Comparison of ENCODE assay signal across 1 cellular context in the genomic region with DNA sequence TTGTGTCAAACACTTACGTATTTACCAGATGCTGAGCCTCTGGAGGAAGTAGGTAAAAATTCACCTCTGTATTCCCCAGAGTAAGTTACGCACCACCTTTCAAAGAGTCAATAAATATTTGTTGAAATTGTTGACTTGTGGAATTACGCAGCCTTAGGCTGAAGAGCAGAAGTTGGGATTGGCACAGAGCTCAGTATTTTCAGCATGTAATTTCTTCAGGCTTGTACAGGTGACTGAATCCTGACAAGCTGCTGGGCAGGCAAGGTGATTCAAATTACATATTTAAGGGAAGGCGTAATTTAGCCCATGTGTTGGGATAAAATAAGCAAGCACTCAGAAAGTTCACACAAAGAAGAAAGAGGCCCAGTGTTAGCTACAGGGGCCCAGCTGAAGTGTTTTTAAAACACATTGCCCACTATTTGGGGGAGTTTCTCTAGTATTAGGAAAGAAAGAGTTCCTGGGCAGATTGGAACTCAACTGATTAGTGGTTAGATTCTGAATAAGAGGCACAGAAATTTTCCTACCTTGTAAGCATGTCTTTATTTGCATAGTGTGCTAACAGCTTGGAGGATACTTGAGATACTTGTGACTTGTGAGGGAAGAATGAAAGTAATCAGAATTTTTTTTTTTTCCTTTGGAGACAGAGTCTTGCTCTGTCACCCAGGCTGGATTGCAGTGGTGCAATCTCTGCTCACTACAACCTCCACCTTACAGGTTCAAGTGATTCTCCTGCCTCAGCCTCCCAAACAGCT.
TF ChIP-seq lines count a peak whose summit lies in the region.

No MANE protein-coding gene starts in this region.

TF ChIP-seq in GM23338, 12 proteins besides CTCF, POLR2A, EP300 and RAD21 (continued from another document):
- TF ChIP-seq, protein P1, sequence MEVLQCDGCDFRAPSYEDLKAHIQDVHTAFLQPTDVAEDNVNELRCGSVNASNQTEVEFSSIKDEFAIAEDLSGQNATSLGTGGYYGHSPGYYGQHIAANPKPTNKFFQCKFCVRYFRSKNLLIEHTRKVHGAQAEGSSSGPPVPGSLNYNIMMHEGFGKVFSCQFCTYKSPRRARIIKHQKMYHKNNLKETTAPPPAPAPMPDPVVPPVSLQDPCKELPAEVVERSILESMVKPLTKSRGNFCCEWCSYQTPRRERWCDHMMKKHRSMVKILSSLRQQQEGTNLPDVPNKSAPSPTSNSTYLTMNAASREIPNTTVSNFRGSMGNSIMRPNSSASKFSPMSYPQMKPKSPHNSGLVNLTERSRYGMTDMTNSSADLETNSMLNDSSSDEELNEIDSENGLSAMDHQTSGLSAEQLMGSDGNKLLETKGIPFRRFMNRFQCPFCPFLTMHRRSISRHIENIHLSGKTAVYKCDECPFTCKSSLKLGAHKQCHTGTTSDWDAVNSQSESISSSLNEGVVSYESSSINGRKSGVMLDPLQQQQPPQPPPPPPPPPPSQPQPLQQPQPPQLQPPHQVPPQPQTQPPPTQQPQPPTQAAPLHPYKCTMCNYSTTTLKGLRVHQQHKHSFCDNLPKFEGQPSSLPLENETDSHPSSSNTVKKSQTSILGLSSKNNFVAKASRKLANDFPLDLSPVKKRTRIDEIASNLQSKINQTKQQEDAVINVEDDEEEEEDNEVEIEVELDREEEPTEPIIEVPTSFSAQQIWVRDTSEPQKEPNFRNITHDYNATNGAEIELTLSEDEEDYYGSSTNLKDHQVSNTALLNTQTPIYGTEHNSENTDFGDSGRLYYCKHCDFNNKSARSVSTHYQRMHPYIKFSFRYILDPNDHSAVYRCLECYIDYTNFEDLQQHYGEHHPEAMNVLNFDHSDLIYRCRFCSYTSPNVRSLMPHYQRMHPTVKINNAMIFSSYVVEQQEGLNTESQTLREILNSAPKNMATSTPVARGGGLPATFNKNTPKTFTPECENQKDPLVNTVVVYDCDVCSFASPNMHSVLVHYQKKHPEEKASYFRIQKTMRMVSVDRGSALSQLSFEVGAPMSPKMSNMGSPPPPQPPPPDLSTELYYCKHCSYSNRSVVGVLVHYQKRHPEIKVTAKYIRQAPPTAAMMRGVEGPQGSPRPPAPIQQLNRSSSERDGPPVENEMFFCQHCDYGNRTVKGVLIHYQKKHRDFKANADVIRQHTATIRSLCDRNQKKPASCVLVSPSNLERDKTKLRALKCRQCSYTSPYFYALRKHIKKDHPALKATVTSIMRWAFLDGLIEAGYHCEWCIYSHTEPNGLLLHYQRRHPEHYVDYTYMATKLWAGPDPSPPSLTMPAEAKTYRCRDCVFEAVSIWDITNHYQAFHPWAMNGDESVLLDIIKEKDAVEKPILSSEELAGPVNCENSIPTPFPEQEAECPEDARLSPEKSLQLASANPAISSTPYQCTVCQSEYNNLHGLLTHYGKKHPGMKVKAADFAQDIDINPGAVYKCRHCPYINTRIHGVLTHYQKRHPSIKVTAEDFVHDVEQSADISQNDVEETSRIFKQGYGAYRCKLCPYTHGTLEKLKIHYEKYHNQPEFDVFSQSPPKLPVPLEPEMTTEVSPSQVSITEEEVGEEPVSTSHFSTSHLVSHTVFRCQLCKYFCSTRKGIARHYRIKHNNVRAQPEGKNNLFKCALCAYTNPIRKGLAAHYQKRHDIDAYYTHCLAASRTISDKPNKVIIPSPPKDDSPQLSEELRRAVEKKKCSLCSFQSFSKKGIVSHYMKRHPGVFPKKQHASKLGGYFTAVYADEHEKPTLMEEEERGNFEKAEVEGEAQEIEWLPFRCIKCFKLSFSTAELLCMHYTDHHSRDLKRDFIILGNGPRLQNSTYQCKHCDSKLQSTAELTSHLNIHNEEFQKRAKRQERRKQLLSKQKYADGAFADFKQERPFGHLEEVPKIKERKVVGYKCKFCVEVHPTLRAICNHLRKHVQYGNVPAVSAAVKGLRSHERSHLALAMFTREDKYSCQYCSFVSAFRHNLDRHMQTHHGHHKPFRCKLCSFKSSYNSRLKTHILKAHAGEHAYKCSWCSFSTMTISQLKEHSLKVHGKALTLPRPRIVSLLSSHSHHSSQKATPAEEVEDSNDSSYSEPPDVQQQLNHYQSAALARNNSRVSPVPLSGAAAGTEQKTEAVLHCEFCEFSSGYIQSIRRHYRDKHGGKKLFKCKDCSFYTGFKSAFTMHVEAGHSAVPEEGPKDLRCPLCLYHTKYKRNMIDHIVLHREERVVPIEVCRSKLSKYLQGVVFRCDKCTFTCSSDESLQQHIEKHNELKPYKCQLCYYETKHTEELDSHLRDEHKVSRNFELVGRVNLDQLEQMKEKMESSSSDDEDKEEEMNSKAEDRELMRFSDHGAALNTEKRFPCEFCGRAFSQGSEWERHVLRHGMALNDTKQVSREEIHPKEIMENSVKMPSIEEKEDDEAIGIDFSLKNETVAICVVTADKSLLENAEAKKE (CRISPR knock-in tag; IDR thresholded peaks at IDR 0.05) = no peak
- no peak for TF ChIP-seq STAT1 (IDR thresholded peaks at IDR 0.05; ENCODE audit: unreplicated experiment)
- no peak for TF ChIP-seq EZH2 (IDR thresholded peaks at IDR 0.05; ENCODE audit: low read depth, unreplicated experiment)
- no peak for TF ChIP-seq NANOG (IDR thresholded peaks at IDR 0.05; ENCODE audit: borderline replicate concordance)
- TF ChIP-seq ZNF331 (CRISPR knock-in tag; IDR thresholded peaks at IDR 0.05; ENCODE audit: low read depth) = no peak
- no peak for TF ChIP-seq ZNF114 (CRISPR knock-in tag; IDR thresholded peaks at IDR 0.05)
